ENCODE assay signal across 28 cellular contexts in the genomic region with DNA sequence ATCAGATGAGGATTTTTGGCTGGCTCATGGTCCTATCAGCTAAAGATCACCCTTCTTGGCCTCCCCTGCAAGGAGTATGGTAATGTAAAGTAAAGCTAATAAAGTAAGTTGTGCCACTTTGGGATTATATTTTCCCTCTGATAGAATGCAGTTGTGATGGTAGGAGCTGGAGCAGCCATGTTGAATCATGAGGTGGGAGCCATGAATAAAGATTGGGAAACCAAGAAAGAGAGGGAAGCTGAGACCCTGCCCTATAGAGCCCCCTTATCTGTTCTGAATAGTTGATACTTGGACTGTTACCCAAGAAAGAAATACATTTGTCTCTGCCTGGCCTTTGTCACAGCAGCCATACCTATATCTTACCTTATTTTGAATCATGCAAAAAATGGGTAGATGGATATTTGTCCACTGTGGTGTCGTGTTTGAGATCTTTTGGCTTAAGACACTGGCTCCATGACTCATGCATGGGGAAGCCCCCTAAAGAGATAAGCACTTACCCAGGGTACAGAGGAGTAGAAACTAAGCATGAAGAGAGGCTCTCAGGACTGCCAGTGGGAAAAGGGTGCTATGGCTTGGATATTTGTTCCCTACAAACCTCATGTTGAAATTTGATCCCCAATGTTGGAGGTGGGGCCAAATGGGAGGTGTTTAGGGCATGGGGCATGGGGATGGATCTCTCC. TPM values are rescaled to one million over a fixed set of nuclear protein-coding genes. Genes with fewer than 3 reads are reported as not detected.
"Had no signal": no experiment of that assay in that cellular context is flagged by ENCODE, and none has a peak within 500 bp of the region (broad histone marks: within the 10 kb centered on the region; RNA-seq: fewer than 3 reads in every experiment).

No MANE protein-coding gene starts in this region.

- H3K4me3 ChIP-seq: adrenal gland, SJSA1 had no signal

- H3K27ac ChIP-seq: adrenal gland, SJSA1 had no signal

- H3K4me1 ChIP-seq: adrenal gland, SJSA1 had no signal

- H3K27me3 ChIP-seq: adrenal gland, SJSA1 had no signal

- H3K9me3 ChIP-seq: adrenal gland, SJSA1 had no signal

- H3K27ac Mint-ChIP-seq: activated CD4-positive, alpha-beta T cell treated with anti-CD3 and anti-CD28 coated beads for 36 hours; activated CD8-positive, alpha-beta memory T cell treated with anti-CD3 and anti-CD28 coated beads, Interleukin-2, amount 10 ng/mL, durations not matched to agents 7 days and 5 days; activated naive CD4-positive, alpha-beta T cell treated with anti-CD3 and anti-CD28 coated beads for 36 hours; activated naive CD8-positive, alpha-beta T cell; activated T-cell treated with anti-CD3 and anti-CD28 coated beads, Interleukin-2, amount 50 U/mL, for 24 hours; activated T-helper 17 cell treated with anti-CD3 and anti-CD28 coated beads, Interleukin-2, amount 50 U/mL, for 72 hours; T-helper 17 cell had no signal

- ATAC-seq: PC-3, SK-N-SH treated with all-trans-retinoic acid at 6 μM for 48 hours, T-helper 17 cell had no signal

- FAIRE-seq: RCC 7860, TTC549 had no signal

- H3K36me3 Mint-ChIP-seq: activated naive CD8-positive, alpha-beta T cell had no signal

- H3K36me3 ChIP-seq: adrenal gland, SJSA1 had no signal

- DNase-seq: activated CD4-positive, alpha-beta T cell treated with anti-CD3 and anti-CD28 coated beads, Interleukin-2, amount 50 U/mL, for 1 hour; activated gamma-delta T cell; activated T-cell treated with anti-CD3 and anti-CD28 coated beads, Interleukin-2, amount 50 U/mL, for 24 hours; adrenal gland; anterior cingulate cortex; cerebellar nuclear complex; KBM-7; NCI-H1048; NCI-H146; NCI-H187 treated with DMSO at 0.1 percent for 48 hours; NCI-H2081 treated with DMSO at 0.1 percent for 48 hours; NCI-H446; NCI-H524; PC-3; SHP77; SW 1271; T-helper 17 cell; T-helper 9 cell had no signal

- H3K4me3 Mint-ChIP-seq: activated CD4-positive, alpha-beta T cell treated with anti-CD3 and anti-CD28 coated beads for 36 hours; activated CD8-positive, alpha-beta memory T cell treated with anti-CD3 and anti-CD28 coated beads, Interleukin-2, amount 10 ng/mL, durations not matched to agents 7 days and 5 days; activated naive CD4-positive, alpha-beta T cell treated with anti-CD3 and anti-CD28 coated beads for 36 hours; activated naive CD8-positive, alpha-beta T cell; activated T-cell treated with anti-CD3 and anti-CD28 coated beads, Interleukin-2, amount 50 U/mL, for 24 hours; activated T-helper 17 cell treated with anti-CD3 and anti-CD28 coated beads, Interleukin-2, amount 50 U/mL, for 72 hours; T-helper 17 cell had no signal

- H3K9me3 Mint-ChIP-seq: activated naive CD4-positive, alpha-beta T cell treated with anti-CD3 and anti-CD28 coated beads for 36 hours; activated T-cell treated with anti-CD3 and anti-CD28 coated beads, Interleukin-2, amount 50 U/mL, for 24 hours; activated T-helper 17 cell treated with anti-CD3 and anti-CD28 coated beads, Interleukin-2, amount 50 U/mL, for 72 hours had no signal

- H3K4me1 Mint-ChIP-seq: activated T-helper 17 cell treated with anti-CD3 and anti-CD28 coated beads, Interleukin-2, amount 50 U/mL, for 72 hours; T-helper 17 cell had no signal

RNA-seq across cellular contexts. Expression of a gene that starts 17.7 kb away (rescaled TPM):
- total RNA-seq: activated CD8-positive, alpha-beta memory T cell treated with anti-CD3 and anti-CD28 coated beads, Interleukin-2, amount 10 ng/mL, durations not matched to agents 7 days and 5 days; activated naive CD4-positive, alpha-beta T cell treated with anti-CD3 and anti-CD28 coated beads for 36 hours; LHCN-M2; PC-3; SJSA1; T-helper 17 cell had no signal

RNA-seq across cellular contexts. Expression of a gene that starts 40.7 kb away (rescaled TPM):
- total RNA-seq: PC-3 had no signal
